In the genomic region with DNA sequence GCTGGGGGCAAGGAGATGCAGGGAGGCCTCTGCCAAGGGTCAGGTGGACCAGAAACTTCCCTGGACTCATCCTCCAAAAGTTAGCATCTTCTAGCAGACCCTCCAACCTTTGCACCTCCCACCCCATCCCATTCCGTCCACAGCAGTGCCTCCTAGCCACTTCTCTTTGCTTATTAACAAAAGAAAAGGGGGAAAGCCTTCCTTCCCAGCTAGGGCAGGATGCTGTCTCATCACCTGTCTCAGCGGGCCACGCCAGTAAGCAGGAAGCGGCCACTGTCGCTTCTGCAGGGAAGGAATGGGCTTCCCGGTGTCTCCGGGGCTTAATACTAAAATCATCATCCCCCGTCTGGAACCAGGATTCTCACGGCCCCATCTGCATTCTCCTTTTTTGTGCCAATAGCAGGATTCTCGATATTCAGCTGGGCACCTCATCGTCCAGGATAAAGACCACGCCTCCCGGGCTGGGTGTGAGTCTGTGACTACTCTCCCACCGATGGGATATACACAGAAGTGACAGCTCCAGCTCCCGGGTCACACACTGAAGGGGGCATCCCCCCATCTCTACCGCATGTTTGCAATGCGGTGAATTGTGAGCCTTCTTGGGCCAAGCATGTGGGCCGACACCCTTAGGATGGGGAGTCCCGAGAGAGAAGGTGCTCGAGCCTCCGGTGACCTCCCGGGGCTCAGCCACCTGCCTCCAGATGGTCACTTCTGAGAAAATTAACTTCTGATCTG, we compare ENCODE assay signal across 16 cellular contexts. TPM values are rescaled to one million over a fixed set of nuclear protein-coding genes. Genes with fewer than 3 reads are reported as not detected.
DNase-seq lines count a peak whose midpoint lies in the region; ATAC-seq and TF ChIP-seq lines count a peak whose summit lies in the region.
"Had no signal": no experiment of that assay in that cellular context is flagged by ENCODE, and none has a peak within 500 bp of the region (broad histone marks: within the 10 kb centered on the region; RNA-seq: fewer than 3 reads in every experiment).

No MANE protein-coding gene starts in this region.

- no peak overlapping the region for H3K27ac ChIP-seq in neural progenitor cell
- no peak overlapping the region for H3K27ac ChIP-seq in upper lobe of right lung
- no peak overlapping the region for H3K27ac ChIP-seq in mesendoderm (ENCODE audit: low read depth, low read length)
- H3K27ac ChIP-seq in PC-9: no peak overlapping the region
- H3K27ac ChIP-seq: stomach had no signal

- POLR2A ChIA-PET in PC-9 (lab: Charles Lee; ENCODE audit: unreplicated experiment): no interaction called here

- CTCF ChIA-PET in PC-9 (lab: Charles Lee): no interaction called here

- H3F3A ChIP-seq in neural progenitor cell (ENCODE audit: low read depth): no peaks in the 10 kb centered on the region
- H3F3A ChIP-seq in PC-9 (ENCODE audit: insufficient read depth, low read depth): no peaks in the 10 kb centered on the region

- H3K4me1 ChIP-seq in neural progenitor cell (peaks cover 12% of the 10 kb centered on the region), upper lobe of right lung (no peaks in the 10 kb centered on the region), mesendoderm (ENCODE audit: control insufficient read depth, low read depth, low read length) (no peaks in the 10 kb centered on the region), PC-9 (replicated peaks; ENCODE audit: insufficient read depth) (no peaks in the 10 kb centered on the region)
- H3K4me1 ChIP-seq: stomach had no signal

- no peak overlapping the region for H3K4ac ChIP-seq in mesendoderm (ENCODE audit: low read depth, low read length)

- H3K27me3 Mint-ChIP-seq in chondrocyte (ENCODE audit: low read depth) (peaks cover 61% of the 10 kb centered on the region), neural progenitor cell (ENCODE audit: insufficient read depth, low read depth) (peaks cover 15% of the 10 kb centered on the region)

- H3K9me3 ChIP-seq in neural progenitor cell (ENCODE audit: low read depth): no peaks in the 10 kb centered on the region
- no peaks in the 10 kb centered on the region for H3K9me3 ChIP-seq in upper lobe of right lung
- no peaks in the 10 kb centered on the region for H3K9me3 ChIP-seq in PC-9 (ENCODE audit: insufficient read depth, low read depth)
- H3K9me3 ChIP-seq: stomach had no signal

- no peaks in the 10 kb centered on the region for H3K9me2 ChIP-seq in PC-9 (ENCODE audit: insufficient read depth)

- no peak overlapping the region for H4K5ac ChIP-seq in mesendoderm (ENCODE audit: low read length)

- no peaks in the 10 kb centered on the region for H3K9me3 Mint-ChIP-seq in chondrocyte (ENCODE audit: low read depth)
- H3K9me3 Mint-ChIP-seq in neural progenitor cell: no peaks in the 10 kb centered on the region

- no peak overlapping the region for H3K4me3 Mint-ChIP-seq in chondrocyte (ENCODE audit: unreplicated experiment)
- H3K4me3 Mint-ChIP-seq in neural progenitor cell: peak overlapping the region; percentile 33
- H3K4me3 Mint-ChIP-seq: brain, naive B cell had no signal

- no peak overlapping the region for H3K56ac ChIP-seq in mesendoderm (ENCODE audit: low read length)

- H3K27ac Mint-ChIP-seq in chondrocyte (ENCODE audit: unreplicated experiment) (no peak overlapping the region), neural progenitor cell (no peak overlapping the region)
- H3K27ac Mint-ChIP-seq: naive B cell had no signal

- no peaks in the 10 kb centered on the region for H3K79me1 ChIP-seq in mesendoderm (ENCODE audit: low read length)

- ATAC-seq in upper lobe of right lung: no peak

- no peak overlapping the region for H4K8ac ChIP-seq in mesendoderm (ENCODE audit: low read depth, low read length)

- H2AFZ ChIP-seq in neural progenitor cell (replicated peaks) (no peak overlapping the region), PC-9 (no peak overlapping the region)

- no CpG with 5 or more reads among the region's 22 CpGs for WGBS in mesendoderm (ENCODE audit: extremely low coverage, insufficient coverage, low lambda C conversion rate)

- H3K9ac ChIP-seq in neural progenitor cell (no peak overlapping the region), mesendoderm (ENCODE audit: low read length) (no peak overlapping the region)

- intact Hi-C loops in upper lobe of right lung (cut with DNase I): no loop called here
- intact Hi-C loops in PC-9 (cut with micrococcal nuclease; ENCODE audit: unreplicated experiment): no loop called here

- H3K36me3 Mint-ChIP-seq in chondrocyte (ENCODE audit: low read depth) (no peaks in the 10 kb centered on the region), neural progenitor cell (no peaks in the 10 kb centered on the region)
- H3K36me3 Mint-ChIP-seq: brain, naive B cell had no signal

- H3K4me1 Mint-ChIP-seq in chondrocyte (ENCODE audit: low read depth) (no peaks in the 10 kb centered on the region), neural progenitor cell (peaks cover 37% of the 10 kb centered on the region)
- H3K4me1 Mint-ChIP-seq: naive B cell had no signal

- no peak overlapping the region for H2BK15ac ChIP-seq in mesendoderm (replicated peaks; ENCODE audit: low read depth)

- H3K36me3 ChIP-seq in neural progenitor cell (no peaks in the 10 kb centered on the region), upper lobe of right lung (no peaks in the 10 kb centered on the region), mesendoderm (ENCODE audit: control insufficient read depth, insufficient read depth, low read length) (no peaks in the 10 kb centered on the region), PC-9 (ENCODE audit: low read depth) (no peaks in the 10 kb centered on the region)
- H3K36me3 ChIP-seq: stomach had no signal

- peak; percentile 3 for DNase-seq in activated naive CD4-positive, alpha-beta T cell treated with anti-CD3 and anti-CD28 coated beads, Interleukin-2, amount 50 U/mL, for 16 hours
- DNase-seq in activated naive CD4-positive, alpha-beta T cell treated with Interleukin-2 at 50 U/mL for 16 hours: no peak
- peak; percentile 72 for DNase-seq in chondrocyte (ENCODE audit: low spot score)
- no peak for DNase-seq in neural progenitor cell (ENCODE audit: low spot score)
- DNase-seq in upper lobe of right lung: peak; percentile 44
- no peak for DNase-seq in mesendoderm
- DNase-seq in PC-9: no peak
- no peak for DNase-seq in germinal center (ENCODE audit: low spot score)
- DNase-seq: activated CD4-positive, alpha-beta T cell treated with anti-CD3 and anti-CD28 coated beads, Interleukin-2, amount 50 U/mL, for 48 hours; naive B cell; NCI-H146; RPMI8226 had no signal

- H2BK120ac ChIP-seq in mesendoderm (ENCODE audit: low read depth, low read length): no peak overlapping the region

- no peak overlapping the region for H3K23ac ChIP-seq in mesendoderm (ENCODE audit: low read length)

- H4K20me1 ChIP-seq in neural progenitor cell (ENCODE audit: low read depth) (no peaks in the 10 kb centered on the region), PC-9 (ENCODE audit: insufficient read depth) (no peaks in the 10 kb centered on the region)

- no peak overlapping the region for H3K4me3 ChIP-seq in neural progenitor cell
- no peak overlapping the region for H3K4me3 ChIP-seq in upper lobe of right lung
- H3K4me3 ChIP-seq in mesendoderm (ENCODE audit: low read length): no peak overlapping the region
- H3K4me3 ChIP-seq in PC-9: no peak overlapping the region
- H3K4me3 ChIP-seq: lung, stomach had no signal

- H2AK5ac ChIP-seq in mesendoderm (ENCODE audit: low read length): no peak overlapping the region

- H3K27me3 ChIP-seq in neural progenitor cell: no peaks in the 10 kb centered on the region
- H3K27me3 ChIP-seq in upper lobe of right lung: peaks cover 22% of the 10 kb centered on the region
- no peaks in the 10 kb centered on the region for H3K27me3 ChIP-seq in mesendoderm (ENCODE audit: insufficient read depth, low read length, poor library complexity)
- H3K27me3 ChIP-seq in PC-9 (ENCODE audit: insufficient read depth, low read depth): peaks cover 89% of the 10 kb centered on the region

- TF ChIP-seq CTCF in chondrocyte (IDR thresholded peaks at IDR 0.05): no peak
- no peak for TF ChIP-seq CTCF in neural progenitor cell (IDR thresholded peaks at IDR 0.05)
- no peak for TF ChIP-seq CTCF in upper lobe of right lung (IDR thresholded peaks at IDR 0.05)
- TF ChIP-seq CTCF in PC-9 (conservative IDR thresholded peaks at IDR 0.05): no peak

- H3K18ac ChIP-seq in mesendoderm (ENCODE audit: low read length): no peak overlapping the region

- no peaks in the 10 kb centered on the region for H3K79me2 ChIP-seq in neural progenitor cell (ENCODE audit: low read depth)
- no peaks in the 10 kb centered on the region for H3K79me2 ChIP-seq in mesendoderm (ENCODE audit: control insufficient read depth, insufficient read depth, low read length)
- no peaks in the 10 kb centered on the region for H3K79me2 ChIP-seq in PC-9 (ENCODE audit: low read depth)

- no TSS peak for BruUV-seq in PC-9 (replicated peaks; lab: Mats Ljungman, UMichigan)

- H2BK5ac ChIP-seq in mesendoderm (ENCODE audit: low read length): no peak overlapping the region

- H3K4me2 ChIP-seq in neural progenitor cell (no peak overlapping the region), mesendoderm (ENCODE audit: low read length) (no peak overlapping the region), PC-9 (no peak overlapping the region)

RNA-seq across cellular contexts. Expression of gene RBFOX3, which starts 15.5 kb away (rescaled TPM):
- total RNA-seq in chondrocyte (not detected in 3 replicates), neural progenitor cell (ENCODE audit: low replicate concordance) (0.30 and 1.6 TPM in 2 replicates), upper lobe of right lung (not detected), PC-9 (2021) (not detected in 2 replicates)
- polyA plus RNA-seq in mesendoderm (2013, experiment 1 of 2): 16.5 TPM
- polyA plus RNA-seq in mesendoderm (2013, experiment 2 of 2): 13.9 TPM
- total RNA-seq: M059J had no signal

Comparison
In these comparisons a context has a peak if more than half of its experiments do, and no peak if none do; other contexts are left out.
1. DNase-seq: peak in activated naive CD4-positive, alpha-beta T cell treated with anti-CD3 and anti-CD28 coated beads, Interleukin-2, amount 50 U/mL, for 16 hours (single experiment), chondrocyte (single experiment) and upper lobe of right lung (single experiment); none in activated naive CD4-positive, alpha-beta T cell treated with Interleukin-2 at 50 U/mL for 16 hours (single experiment), neural progenitor cell (single experiment), mesendoderm (single experiment), PC-9 (0 of 2) and germinal center (single experiment).